22 cellular contexts compared by ENCODE assay signal in genomic region chr9:76558465-76558864, GRCh38.
DNase-seq lines count a peak whose midpoint lies in the region; ATAC-seq and TF ChIP-seq lines count a peak whose summit lies in the region.
"Had no signal": no experiment of that assay in that cellular context is flagged by ENCODE, and none has a peak within 500 bp of the region (broad histone marks: within the 10 kb centered on the region; RNA-seq: fewer than 3 reads in every experiment).

No MANE protein-coding gene starts in this region.

- TF ChIP-seq CTCF in HFFc6 (IDR thresholded peaks at IDR 0.05) (no peak), astrocyte of the cerebellum (IDR thresholded peaks at IDR 0.05; ENCODE audit: low read depth, low read length, missing control alignments) (no peak), fibroblast of villous mesenchyme (IDR thresholded peaks at IDR 0.05; ENCODE audit: insufficient read depth, low read depth, low read length) (no peak)

- H3K27me3 Mint-ChIP-seq in HFFc6 (ENCODE audit: insufficient read depth), result no peaks in the 10 kb centered on the region

- H3K4me3 Mint-ChIP-seq in HFFc6, result no peak overlapping the region
- H3K4me3 Mint-ChIP-seq: CD4-positive, alpha-beta memory T cell had no signal

- H3K36me3 Mint-ChIP-seq in HFFc6 (ENCODE audit: low read depth), result no peaks in the 10 kb centered on the region
- H3K36me3 Mint-ChIP-seq: CD4-positive, alpha-beta memory T cell had no signal

- ATAC-seq in HG03342 (IDR thresholded peaks at IDR 0.05; ENCODE audit: unreplicated experiment) (no peak), SK-N-SH treated with all-trans-retinoic acid at 6 μM for 48 hours (no peak)
- ATAC-seq: GM12878, K562, PC-3, Right ventricle myocardium inferior had no signal

- DNase-seq in GF-D8 (lab: John Stamatoyannopoulos, UW), result peak; percentile 10
- DNase-seq in HFFc6, result no peak
- DNase-seq in astrocyte of the cerebellum (ENCODE audit: low read depth), result peak; percentile 26
- peak; percentile 60 for DNase-seq in fibroblast of villous mesenchyme (ENCODE audit: low read depth)
- no peak for DNase-seq in NCI-H510A (lab: John Stamatoyannopoulos, UW)
- no peak for DNase-seq in NCI-H345 treated with DMSO at 0.1 percent for 48 hours (lab: John Stamatoyannopoulos, UW; ENCODE audit: unreplicated experiment)
- DNase-seq: CD4-positive, alpha-beta memory T cell; COR-L47; H7; Kasumi-1; NCI-H1105 treated with DMSO at 0.1 percent for 48 hours; NCI-H2029 treated with DMSO at 0.1 percent for 48 hours; NCI-H748 treated with DMSO at 0.1 percent for 48 hours; PC-3; T-helper 1 cell had no signal

- H3K4me1 Mint-ChIP-seq in HFFc6 (ENCODE audit: low read depth), result peaks cover 73% of the 10 kb centered on the region

- in situ Hi-C loops in astrocyte of the cerebellum (cut with HindIII; ENCODE audit: low sequenced_read_pairs), result no loop called here

- no peaks in the 10 kb centered on the region for H3K9me3 Mint-ChIP-seq in HFFc6

- peak overlapping the region; percentile 20 for H3K27ac Mint-ChIP-seq in HFFc6

- H3K4me3 ChIP-seq in astrocyte of the cerebellum (ENCODE audit: low read depth, low read length) (no peak overlapping the region), fibroblast of villous mesenchyme (ENCODE audit: low read depth, low read length) (no peak overlapping the region)
- H3K4me3 ChIP-seq: BLaER1, GM12878, K562, SJSA1 had no signal

TF ChIP-seq in SK-N-SH treated with all-trans-retinoic acid at 6 μM for 48 hours, 23 proteins besides CTCF, POLR2A, EP300 and RAD21:
- TF ChIP-seq TCF4 (CRISPR knock-in tag; IDR thresholded peaks at IDR 0.05; ENCODE audit: borderline replicate concordance) (no peak), PPARA (CRISPR knock-in tag; IDR thresholded peaks at IDR 0.05; ENCODE audit: borderline replicate concordance) (no peak), ZFP3 (CRISPR knock-in tag; IDR thresholded peaks at IDR 0.05) (no peak), RARB (CRISPR knock-in tag; IDR thresholded peaks at IDR 0.05) (no peak), ARNTL (CRISPR knock-in tag; IDR thresholded peaks at IDR 0.05; ENCODE audit: borderline replicate concordance, low read depth) (no peak), CSDC2 (CRISPR knock-in tag; IDR thresholded peaks at IDR 0.05) (no peak), ZNF565 (CRISPR knock-in tag; conservative IDR thresholded peaks at IDR 0.05; ENCODE audit: low read depth) (no peak), SNAI2 (CRISPR knock-in tag; IDR thresholded peaks at IDR 0.05) (no peak), ISL1 (CRISPR knock-in tag; IDR thresholded peaks at IDR 0.05) (no peak), TOX (CRISPR knock-in tag; IDR thresholded peaks at IDR 0.05; ENCODE audit: borderline replicate concordance) (no peak), BACH2 (CRISPR knock-in tag; IDR thresholded peaks at IDR 0.05; ENCODE audit: borderline replicate concordance) (no peak), ZNF8 (CRISPR knock-in tag; IDR thresholded peaks at IDR 0.05) (no peak), POU6F1 (CRISPR knock-in tag; IDR thresholded peaks at IDR 0.05; ENCODE audit: borderline replicate concordance, low read depth) (no peak), ZNF70 (CRISPR knock-in tag; IDR thresholded peaks at IDR 0.05) (no peak), ZFP30 (CRISPR knock-in tag; IDR thresholded peaks at IDR 0.05) (no peak)
TF ChIP-seq in SK-N-SH treated with all-trans-retinoic acid at 6 μM for 48 hours: peak in this region for 0.

Comparison
In these comparisons a context has a peak if more than half of its experiments do, and no peak if none do; other contexts are left out.
1. DNase-seq: peak in GF-D8 (single experiment), astrocyte of the cerebellum (single experiment) and fibroblast of villous mesenchyme (single experiment); none in HFFc6 (single experiment), NCI-H510A (single experiment) and NCI-H345 treated with DMSO at 0.1 percent for 48 hours (single experiment).